In the genomic region with DNA sequence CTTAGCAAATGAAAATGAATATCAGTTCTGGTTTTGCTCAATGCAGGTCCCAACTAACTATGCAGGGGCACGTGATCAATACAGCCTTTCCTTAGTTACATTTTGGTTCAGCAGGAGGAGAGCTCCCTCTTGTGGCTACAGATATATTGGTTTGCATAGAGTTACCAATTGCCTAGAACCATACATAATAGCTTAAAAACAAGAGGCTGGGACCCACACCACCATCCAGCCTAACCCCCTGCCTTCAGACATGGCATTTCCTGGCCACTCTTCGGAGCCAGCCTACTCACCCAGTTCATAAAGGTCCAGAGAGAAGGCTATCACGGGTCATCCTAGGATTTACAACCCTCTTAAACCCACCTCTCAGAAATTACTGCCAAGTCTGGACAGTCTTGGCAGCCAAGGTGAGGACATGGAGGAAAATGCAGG, we compare ENCODE assay signal across 9 cellular contexts. TPM values are rescaled to one million over a fixed set of nuclear protein-coding genes. Genes with fewer than 3 reads are reported as not detected.
A peak's percentile ranks its signal among the peaks of the same experiment; 100 is the strongest.
DNase-seq lines count a peak whose midpoint lies in the region; ATAC-seq and TF ChIP-seq lines count a peak whose summit lies in the region.
"Had no signal": no experiment of that assay in that cellular context is flagged by ENCODE, and none has a peak within 500 bp of the region (broad histone marks: within the 10 kb centered on the region; RNA-seq: fewer than 3 reads in every experiment).

No MANE protein-coding gene starts in this region.

- ATAC-seq in GM19455 (IDR thresholded peaks at IDR 0.05; ENCODE audit: unreplicated experiment) = peak; percentile 98
- ATAC-seq in HG03442 (IDR thresholded peaks at IDR 0.05; ENCODE audit: unreplicated experiment) = peak; percentile 98
- peak; percentile 95 to 96 for ATAC-seq in lower lobe of right lung

- H3K4me1 ChIP-seq in lower lobe of right lung (no peaks in the 10 kb centered on the region), thyroid gland (peaks cover 2 to 6% of the 10 kb centered on the region in 2 donors)

- DNase-seq in DMS153 treated with DMSO at 0.1 percent for 48 hours (lab: John Stamatoyannopoulos, UW; ENCODE audit: unreplicated experiment) (peak; percentile 69), NCI-H345 treated with DMSO at 0.1 percent for 48 hours (lab: John Stamatoyannopoulos, UW; ENCODE audit: unreplicated experiment) (peak; percentile 16), dorsolateral prefrontal cortex (peak in 3 of 10 donors; percentile 16 to 58 (median 43)), lower lobe of right lung (no peak), thyroid gland (peak; percentile 47 to 48)

- no peak overlapping the region for H3K4me3 ChIP-seq in dorsolateral prefrontal cortex
- no peak overlapping the region for H3K4me3 ChIP-seq in lower lobe of right lung
- no peak overlapping the region for H3K4me3 ChIP-seq in thyroid gland (replicated peaks in 1 of 3)

- 3 to 10% methylated on average over 3 of the region's 3 CpGs for WGBS in thyroid gland, 2 donors

- no peaks in the 10 kb centered on the region for H3K9me3 ChIP-seq in lower lobe of right lung
- H3K9me3 ChIP-seq in thyroid gland = no peaks in the 10 kb centered on the region

- peaks cover 98% of the 10 kb centered on the region for H3K36me3 ChIP-seq in lower lobe of right lung
- peaks cover 42 to 63% of the 10 kb centered on the region in 2 donors for H3K36me3 ChIP-seq in thyroid gland

- intact Hi-C loops in dorsolateral prefrontal cortex (cut with DNase I) = loop anchor here (2.0 to 5.0 kb wide), 4 partner anchors 46 to 191 kb away; partner anchors contain the start of gene DDX18 (in 1 of the 2)
- intact Hi-C loops in lower lobe of right lung (cut with DNase I) = loop anchor here (10.0 kb wide), 1 partner anchor 189 kb away; the partner anchor contains the start of gene DDX18
- intact Hi-C loops in thyroid gland (cut with DNase I) = loop anchor here (5.0 kb wide), 1 partner anchor 166 kb away; no protein-coding TSS in a partner anchor

- H3K27me3 ChIP-seq in dorsolateral prefrontal cortex (no peaks in the 10 kb centered on the region), lower lobe of right lung (ENCODE audit: low read depth) (no peaks in the 10 kb centered on the region), thyroid gland (no peaks in the 10 kb centered on the region)

- no peak for TF ChIP-seq POLR2A in thyroid gland (IDR thresholded peaks at IDR 0.05)

- no peak overlapping the region for H3K27ac ChIP-seq in VCaP
- no peak overlapping the region for H3K27ac ChIP-seq in dorsolateral prefrontal cortex
- H3K27ac ChIP-seq in lower lobe of right lung = no peak overlapping the region
- H3K27ac ChIP-seq in thyroid gland = no peak overlapping the region
- H3K27ac ChIP-seq: epithelial cell of prostate had no signal

- TF ChIP-seq CTCF in VCaP (conservative IDR thresholded peaks at IDR 0.05) (peak; percentile 86), dorsolateral prefrontal cortex (IDR thresholded peaks at IDR 0.05 in 54 of 56, conservative IDR thresholded peaks at IDR 0.05 in 2 of 56; ENCODE audit: low read depth in 1 of 56, partially characterized antibody in 56 of 56) (peak; percentile 76 to 97 (median 91)), lower lobe of right lung (IDR thresholded peaks at IDR 0.05) (peak; percentile 80), thyroid gland (IDR thresholded peaks at IDR 0.05) (peak; percentile 71 to 95 (median 86))

RNA-seq across cellular contexts. Expression of gene CCDC93, which starts 10.5 kb away (rescaled TPM):
- total RNA-seq in dorsolateral prefrontal cortex = 10 to 100 TPM; 28.1 to 61.0 (median 42.1) TPM
- total RNA-seq in lower lobe of right lung = 47.3 TPM
- total RNA-seq in thyroid gland = 10 to 100 TPM; 25.6 to 52.4 (median 33.1) TPM
